ENCODE assay signal across 1 cellular context in the genomic region with DNA sequence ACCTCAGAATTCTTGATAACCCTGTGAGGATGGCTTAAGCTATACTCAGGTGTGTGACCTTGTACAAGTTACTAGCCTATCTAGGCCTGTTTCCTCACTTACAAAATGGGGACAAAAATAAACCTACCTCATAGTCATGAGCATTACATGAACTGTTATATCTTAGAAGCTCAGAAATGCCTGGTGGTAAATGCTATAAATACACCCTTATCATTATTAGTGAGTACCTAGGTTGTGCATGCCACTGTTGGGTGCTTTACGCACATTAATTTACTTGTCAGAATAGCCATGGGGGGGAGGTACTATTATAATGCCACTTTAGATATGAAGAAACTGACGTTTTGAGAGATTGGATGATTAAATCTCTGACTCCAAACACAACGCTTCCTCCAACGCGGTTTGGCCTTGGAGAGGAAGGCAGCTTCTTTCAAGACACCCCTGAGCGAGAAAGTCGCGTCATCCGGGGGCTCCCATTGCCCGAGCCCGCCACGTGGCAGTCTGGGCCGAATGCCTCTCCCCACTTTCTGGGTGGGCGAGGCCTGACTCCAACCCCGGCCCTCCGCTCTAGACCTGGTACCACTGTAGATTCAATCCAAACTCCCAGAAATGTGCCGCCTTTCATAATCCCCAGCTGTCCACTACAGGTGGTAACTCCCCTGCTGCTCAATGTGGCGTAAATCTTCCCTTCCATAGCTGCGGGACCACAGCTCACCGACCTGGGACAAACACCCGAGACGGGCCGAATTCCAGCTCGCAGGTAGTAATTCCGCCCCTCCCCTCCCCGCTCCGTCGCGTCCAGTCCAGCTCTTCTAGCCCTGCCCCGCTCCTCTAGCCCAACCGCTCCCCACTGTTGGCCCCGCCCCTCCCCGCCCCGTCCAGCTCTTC.
TF ChIP-seq lines count a peak whose summit lies in the region.

No MANE protein-coding gene starts in this region.

TF ChIP-seq in K562, 482 proteins besides CTCF, POLR2A, EP300 and RAD21 (continued from another document and continues in another):
- 0 out of 2 replicates have a peak, but pooled peaks have one; percentile 28 for TF ChIP-seq ZBTB49 (CRISPR knock-in tag; IDR thresholded peaks at IDR 0.05; ENCODE audit: borderline replicate concordance)
- TF ChIP-seq HDAC2 (IDR thresholded peaks at IDR 0.05) = peak; percentile 57
- TF ChIP-seq MEIS2 (IDR thresholded peaks at IDR 0.05; ENCODE audit: partially characterized antibody) = peak; percentile 77
- no peak for TF ChIP-seq ZNF830 (CRISPR knock-in tag; IDR thresholded peaks at IDR 0.05)
- TF ChIP-seq SIN3A (IDR thresholded peaks at IDR 0.05; ENCODE audit: borderline replicate concordance in 2 of 2, control insufficient read depth in 1 of 2, low read depth in 2 of 2, low read length in 2 of 2) = peak; percentile 43 to 50; a peak in 2 of 4 replicates
- peak; percentile 92 for TF ChIP-seq ZFX (CRISPR knock-in tag; IDR thresholded peaks at IDR 0.05)
- TF ChIP-seq ZNF197 (CRISPR knock-in tag; IDR thresholded peaks at IDR 0.05; ENCODE audit: low read depth) = no peak
- TF ChIP-seq FOXO4 (CRISPR knock-in tag; IDR thresholded peaks at IDR 0.05) = peak; percentile 62; the same call in 1 of the 2 replicates
- TF ChIP-seq HMGN3 (IDR thresholded peaks at IDR 0.05; ENCODE audit: borderline replicate concordance, extremely low read depth, insufficient read length, low read depth, low read length) = no peak
- TF ChIP-seq L3MBTL2 (IDR thresholded peaks at IDR 0.05) = peak; percentile 71
- TF ChIP-seq NEUROD1 (IDR thresholded peaks at IDR 0.05; ENCODE audit: borderline replicate concordance, low read depth, low read length, partially characterized antibody) = no peak
- TF ChIP-seq ZNF583 (CRISPR knock-in tag; IDR thresholded peaks at IDR 0.05) = peak; percentile 56; the same call in 1 of the 2 replicates
- peak; percentile 51; the same call in 1 of the 2 replicates for TF ChIP-seq CREB1 (IDR thresholded peaks at IDR 0.05)
- no peak; the same call in 1 of the 2 replicates for TF ChIP-seq CREB1 (CRISPR knock-in tag; IDR thresholded peaks at IDR 0.05)
- TF ChIP-seq GATAD2B (IDR thresholded peaks at IDR 0.05; ENCODE audit: borderline replicate concordance) = no peak
- TF ChIP-seq, protein P1, sequence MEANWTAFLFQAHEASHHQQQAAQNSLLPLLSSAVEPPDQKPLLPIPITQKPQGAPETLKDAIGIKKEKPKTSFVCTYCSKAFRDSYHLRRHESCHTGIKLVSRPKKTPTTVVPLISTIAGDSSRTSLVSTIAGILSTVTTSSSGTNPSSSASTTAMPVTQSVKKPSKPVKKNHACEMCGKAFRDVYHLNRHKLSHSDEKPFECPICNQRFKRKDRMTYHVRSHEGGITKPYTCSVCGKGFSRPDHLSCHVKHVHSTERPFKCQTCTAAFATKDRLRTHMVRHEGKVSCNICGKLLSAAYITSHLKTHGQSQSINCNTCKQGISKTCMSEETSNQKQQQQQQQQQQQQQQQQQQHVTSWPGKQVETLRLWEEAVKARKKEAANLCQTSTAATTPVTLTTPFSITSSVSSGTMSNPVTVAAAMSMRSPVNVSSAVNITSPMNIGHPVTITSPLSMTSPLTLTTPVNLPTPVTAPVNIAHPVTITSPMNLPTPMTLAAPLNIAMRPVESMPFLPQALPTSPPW (CRISPR knock-in tag; IDR thresholded peaks at IDR 0.05) = no peak
- TF ChIP-seq ETV6 (IDR thresholded peaks at IDR 0.05; ENCODE audit: borderline replicate concordance in 1 of 2, low read depth in 2 of 2, low read length in 1 of 2) = no peak
- TF ChIP-seq ETV6 (CRISPR knock-in tag; IDR thresholded peaks at IDR 0.05; ENCODE audit: borderline replicate concordance) = no peak
- TF ChIP-seq HLTF (IDR thresholded peaks at IDR 0.05) = peak; percentile 90
- no peak for TF ChIP-seq KLF10 (CRISPR knock-in tag; IDR thresholded peaks at IDR 0.05)
- TF ChIP-seq IRF1 (CRISPR knock-in tag; IDR thresholded peaks at IDR 0.05; ENCODE audit: borderline replicate concordance) = no peak
- peak; percentile 44 for TF ChIP-seq TAF1 (IDR thresholded peaks at IDR 0.05; ENCODE audit: control insufficient read depth, extremely low read depth, insufficient read depth, low read length, severe bottlenecking)
- peak; percentile 53; the same call in 1 of the 2 replicates for TF ChIP-seq ERF (CRISPR knock-in tag; IDR thresholded peaks at IDR 0.05)
- TF ChIP-seq, protein P2, sequence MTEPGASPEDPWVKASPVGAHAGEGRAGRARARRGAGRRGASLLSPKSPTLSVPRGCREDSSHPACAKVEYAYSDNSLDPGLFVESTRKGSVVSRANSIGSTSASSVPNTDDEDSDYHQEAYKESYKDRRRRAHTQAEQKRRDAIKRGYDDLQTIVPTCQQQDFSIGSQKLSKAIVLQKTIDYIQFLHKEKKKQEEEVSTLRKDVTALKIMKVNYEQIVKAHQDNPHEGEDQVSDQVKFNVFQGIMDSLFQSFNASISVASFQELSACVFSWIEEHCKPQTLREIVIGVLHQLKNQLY (CRISPR knock-in tag; conservative IDR thresholded peaks at IDR 0.05) = 0 out of 4 replicates have a peak, but pooled peaks of 1 of the 2 experiments have one; percentile 35
- TF ChIP-seq ZNF165 (CRISPR knock-in tag; IDR thresholded peaks at IDR 0.05; ENCODE audit: borderline replicate concordance) = no peak
- TF ChIP-seq RNF2 (IDR thresholded peaks at IDR 0.05) = peak; percentile 30; the same call in 1 of the 2 replicates
- no peak for TF ChIP-seq HDGF (IDR thresholded peaks at IDR 0.05)
- peak; percentile 94 for TF ChIP-seq MYC (IDR thresholded peaks at IDR 0.05; ENCODE audit: low read depth, low read length)
- TF ChIP-seq MYC (CRISPR knock-in tag; IDR thresholded peaks at IDR 0.05; ENCODE audit: borderline replicate concordance, low read depth) = peak; percentile 92; the same call in 1 of the 2 replicates
- TF ChIP-seq ZNF217 (CRISPR knock-in tag; IDR thresholded peaks at IDR 0.05) = no peak
- TF ChIP-seq HNRNPL (IDR thresholded peaks at IDR 0.05; ENCODE audit: low read depth, low read length) = no peak
- TF ChIP-seq SMARCB1 (IDR thresholded peaks at IDR 0.05; ENCODE audit: insufficient read length, low read depth) = no peak
- TF ChIP-seq, protein P3, sequence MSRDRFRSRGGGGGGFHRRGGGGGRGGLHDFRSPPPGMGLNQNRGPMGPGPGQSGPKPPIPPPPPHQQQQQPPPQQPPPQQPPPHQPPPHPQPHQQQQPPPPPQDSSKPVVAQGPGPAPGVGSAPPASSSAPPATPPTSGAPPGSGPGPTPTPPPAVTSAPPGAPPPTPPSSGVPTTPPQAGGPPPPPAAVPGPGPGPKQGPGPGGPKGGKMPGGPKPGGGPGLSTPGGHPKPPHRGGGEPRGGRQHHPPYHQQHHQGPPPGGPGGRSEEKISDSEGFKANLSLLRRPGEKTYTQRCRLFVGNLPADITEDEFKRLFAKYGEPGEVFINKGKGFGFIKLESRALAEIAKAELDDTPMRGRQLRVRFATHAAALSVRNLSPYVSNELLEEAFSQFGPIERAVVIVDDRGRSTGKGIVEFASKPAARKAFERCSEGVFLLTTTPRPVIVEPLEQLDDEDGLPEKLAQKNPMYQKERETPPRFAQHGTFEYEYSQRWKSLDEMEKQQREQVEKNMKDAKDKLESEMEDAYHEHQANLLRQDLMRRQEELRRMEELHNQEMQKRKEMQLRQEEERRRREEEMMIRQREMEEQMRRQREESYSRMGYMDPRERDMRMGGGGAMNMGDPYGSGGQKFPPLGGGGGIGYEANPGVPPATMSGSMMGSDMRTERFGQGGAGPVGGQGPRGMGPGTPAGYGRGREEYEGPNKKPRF (IDR thresholded peaks at IDR 0.05; ENCODE audit: low read depth, low read length) = no peak
- no peak for TF ChIP-seq CBX2 (IDR thresholded peaks at IDR 0.05; ENCODE audit: insufficient read depth, low read length, poor library complexity, severe bottlenecking)
- no peak for TF ChIP-seq MAFG (tag; conservative IDR thresholded peaks at IDR 0.05)
- no peak for TF ChIP-seq ASH1L (IDR thresholded peaks at IDR 0.05; ENCODE audit: borderline replicate concordance, low read depth, partially characterized antibody)
- TF ChIP-seq LARP7 (IDR thresholded peaks at IDR 0.05) = peak; percentile 19; the same call in 1 of the 2 replicates
- no peak for TF ChIP-seq HCFC1 (IDR thresholded peaks at IDR 0.05; ENCODE audit: low read depth, low read length)
- peak; percentile 69; the same call in 1 of the 2 replicates for TF ChIP-seq MXI1 (IDR thresholded peaks at IDR 0.05; ENCODE audit: low read depth, low read length)
- TF ChIP-seq, protein P4, sequence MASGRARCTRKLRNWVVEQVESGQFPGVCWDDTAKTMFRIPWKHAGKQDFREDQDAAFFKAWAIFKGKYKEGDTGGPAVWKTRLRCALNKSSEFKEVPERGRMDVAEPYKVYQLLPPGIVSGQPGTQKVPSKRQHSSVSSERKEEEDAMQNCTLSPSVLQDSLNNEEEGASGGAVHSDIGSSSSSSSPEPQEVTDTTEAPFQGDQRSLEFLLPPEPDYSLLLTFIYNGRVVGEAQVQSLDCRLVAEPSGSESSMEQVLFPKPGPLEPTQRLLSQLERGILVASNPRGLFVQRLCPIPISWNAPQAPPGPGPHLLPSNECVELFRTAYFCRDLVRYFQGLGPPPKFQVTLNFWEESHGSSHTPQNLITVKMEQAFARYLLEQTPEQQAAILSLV (tag; IDR thresholded peaks at IDR 0.05) = no peak
- TF ChIP-seq TCF7 (IDR thresholded peaks at IDR 0.05; ENCODE audit: borderline replicate concordance) = 0 out of 2 replicates have a peak, but pooled peaks have one; percentile 15
- TF ChIP-seq, protein P5, sequence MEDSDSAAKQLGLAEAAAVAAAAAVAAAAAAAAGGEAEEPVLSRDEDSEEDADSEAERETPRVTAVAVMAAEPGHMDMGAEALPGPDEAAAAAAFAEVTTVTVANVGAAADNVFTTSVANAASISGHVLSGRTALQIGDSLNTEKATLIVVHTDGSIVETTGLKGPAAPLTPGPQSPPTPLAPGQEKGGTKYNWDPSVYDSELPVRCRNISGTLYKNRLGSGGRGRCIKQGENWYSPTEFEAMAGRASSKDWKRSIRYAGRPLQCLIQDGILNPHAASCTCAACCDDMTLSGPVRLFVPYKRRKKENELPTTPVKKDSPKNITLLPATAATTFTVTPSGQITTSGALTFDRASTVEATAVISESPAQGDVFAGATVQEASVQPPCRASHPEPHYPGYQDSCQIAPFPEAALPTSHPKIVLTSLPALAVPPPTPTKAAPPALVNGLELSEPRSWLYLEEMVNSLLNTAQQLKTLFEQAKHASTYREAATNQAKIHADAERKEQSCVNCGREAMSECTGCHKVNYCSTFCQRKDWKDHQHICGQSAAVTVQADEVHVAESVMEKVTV (CRISPR knock-in tag; IDR thresholded peaks at IDR 0.05) = no peak
- TF ChIP-seq, protein P6, sequence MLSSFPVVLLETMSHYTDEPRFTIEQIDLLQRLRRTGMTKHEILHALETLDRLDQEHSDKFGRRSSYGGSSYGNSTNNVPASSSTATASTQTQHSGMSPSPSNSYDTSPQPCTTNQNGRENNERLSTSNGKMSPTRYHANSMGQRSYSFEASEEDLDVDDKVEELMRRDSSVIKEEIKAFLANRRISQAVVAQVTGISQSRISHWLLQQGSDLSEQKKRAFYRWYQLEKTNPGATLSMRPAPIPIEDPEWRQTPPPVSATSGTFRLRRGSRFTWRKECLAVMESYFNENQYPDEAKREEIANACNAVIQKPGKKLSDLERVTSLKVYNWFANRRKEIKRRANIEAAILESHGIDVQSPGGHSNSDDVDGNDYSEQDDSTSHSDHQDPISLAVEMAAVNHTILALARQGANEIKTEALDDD (IDR thresholded peaks at IDR 0.05) = peak; percentile 27; the same call in 1 of the 2 replicates
- TF ChIP-seq, protein P7, sequence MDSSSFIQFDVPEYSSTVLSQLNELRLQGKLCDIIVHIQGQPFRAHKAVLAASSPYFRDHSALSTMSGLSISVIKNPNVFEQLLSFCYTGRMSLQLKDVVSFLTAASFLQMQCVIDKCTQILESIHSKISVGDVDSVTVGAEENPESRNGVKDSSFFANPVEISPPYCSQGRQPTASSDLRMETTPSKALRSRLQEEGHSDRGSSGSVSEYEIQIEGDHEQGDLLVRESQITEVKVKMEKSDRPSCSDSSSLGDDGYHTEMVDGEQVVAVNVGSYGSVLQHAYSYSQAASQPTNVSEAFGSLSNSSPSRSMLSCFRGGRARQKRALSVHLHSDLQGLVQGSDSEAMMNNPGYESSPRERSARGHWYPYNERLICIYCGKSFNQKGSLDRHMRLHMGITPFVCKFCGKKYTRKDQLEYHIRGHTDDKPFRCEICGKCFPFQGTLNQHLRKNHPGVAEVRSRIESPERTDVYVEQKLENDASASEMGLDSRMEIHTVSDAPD (CRISPR knock-in tag; IDR thresholded peaks at IDR 0.05) = no peak
- no peak for TF ChIP-seq PTTG1 (tag; IDR thresholded peaks at IDR 0.05; ENCODE audit: low read depth)
- no peak for TF ChIP-seq GTF2F1 (IDR thresholded peaks at IDR 0.05; ENCODE audit: low read depth, low read length)
- TF ChIP-seq ZNF311 (CRISPR knock-in tag; IDR thresholded peaks at IDR 0.05) = no peak
- TF ChIP-seq TEAD4 (IDR thresholded peaks at IDR 0.05; ENCODE audit: low read length) = peak; percentile 20; the same call in 1 of the 2 replicates
- no peak for TF ChIP-seq TEAD4 (CRISPR knock-in tag; IDR thresholded peaks at IDR 0.05; ENCODE audit: borderline replicate concordance)
- peak; percentile 92 for TF ChIP-seq ZBTB17 (CRISPR knock-in tag; IDR thresholded peaks at IDR 0.05)
